In the genomic region with DNA sequence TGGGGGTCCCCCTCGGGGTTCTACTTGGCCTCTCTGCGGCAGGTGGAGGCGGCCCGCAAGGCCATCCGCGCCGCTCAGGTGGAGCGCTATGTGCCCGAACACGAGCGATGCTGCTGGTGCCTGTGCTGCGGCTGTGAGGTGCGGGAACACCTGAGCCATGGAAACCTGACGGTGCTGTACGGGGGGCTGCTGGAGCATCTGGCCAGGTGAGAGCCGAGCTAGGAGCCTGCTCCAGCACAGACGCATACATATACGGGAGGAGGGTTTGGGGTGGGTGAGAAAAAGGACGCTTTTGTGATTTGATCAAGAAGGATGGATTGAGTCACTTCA, we compare ENCODE assay signal across 1 cellular context.
TF ChIP-seq lines count a peak whose summit lies in the region.

No MANE protein-coding gene starts in this region.

TF ChIP-seq in IMR-90, 13 proteins besides CTCF, POLR2A, EP300 and RAD21 (continued from another document):
- TF ChIP-seq USF2 (IDR thresholded peaks at IDR 0.05; ENCODE audit: low read depth, low read length): no peak
- TF ChIP-seq RCOR1 (IDR thresholded peaks at IDR 0.05; ENCODE audit: insufficient replicate concordance, low read length): no peak
- no peak for TF ChIP-seq RFX5 (IDR thresholded peaks at IDR 0.05; ENCODE audit: low read depth, low read length)
- TF ChIP-seq SMC3 (IDR thresholded peaks at IDR 0.05; ENCODE audit: low read depth, low read length): no peak
- TF ChIP-seq CEBPB (IDR thresholded peaks at IDR 0.05; ENCODE audit: low read depth, low read length): no peak
- TF ChIP-seq MAFK (IDR thresholded peaks at IDR 0.05; ENCODE audit: low read depth, low read length): no peak
- no peak for TF ChIP-seq ELK1 (IDR thresholded peaks at IDR 0.05; ENCODE audit: borderline replicate concordance, low read depth, low read length)
- no peak for TF ChIP-seq MXI1 (IDR thresholded peaks at IDR 0.05; ENCODE audit: borderline replicate concordance, low read depth, low read length)
- TF ChIP-seq MAZ (IDR thresholded peaks at IDR 0.05; ENCODE audit: borderline replicate concordance, low read depth, low read length): no peak
- no peak for TF ChIP-seq FOS (IDR thresholded peaks at IDR 0.05; ENCODE audit: low read depth, low read length)
